ENCODE assay signal across 8 cellular contexts in the genomic region with DNA sequence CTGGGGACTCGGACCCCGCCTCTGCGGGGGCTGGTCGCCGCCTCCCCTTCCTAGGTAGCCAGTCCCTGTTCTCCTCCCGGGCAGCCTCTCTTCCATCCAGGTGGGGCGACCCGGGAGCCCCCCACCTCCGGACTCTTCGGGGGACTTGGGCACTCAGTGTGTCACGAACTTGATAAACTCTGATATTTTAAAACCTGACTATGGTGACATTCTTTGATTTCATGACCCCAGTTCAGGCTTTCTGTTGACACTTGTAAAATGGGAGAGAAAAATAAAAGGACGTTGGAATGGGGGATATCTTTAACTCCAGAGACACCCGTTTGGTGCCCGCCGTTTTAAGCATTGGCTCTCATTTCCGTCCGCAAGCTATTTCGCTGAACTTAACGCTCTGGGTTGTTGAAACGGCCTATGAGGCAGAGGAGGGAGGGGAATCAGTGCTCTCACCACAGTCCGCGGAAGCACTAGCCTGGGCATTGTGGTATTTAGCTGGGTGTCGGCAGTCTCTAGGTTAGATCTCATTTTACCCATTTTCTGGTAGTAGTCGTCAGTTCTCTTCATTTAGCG. TPM values are rescaled to one million over a fixed set of nuclear protein-coding genes. Genes with fewer than 3 reads are reported as not detected.
DNase-seq lines count a peak whose midpoint lies in the region; ATAC-seq and TF ChIP-seq lines count a peak whose summit lies in the region.

No MANE protein-coding gene starts in this region.

- H3K36me3 Mint-ChIP-seq in activated CD4-positive, alpha-beta T cell treated with anti-CD3 and anti-CD28 coated beads for 36 hours (ENCODE audit: low read depth): no peaks in the 10 kb centered on the region

- POLR2A ChIA-PET in activated CD4-positive, alpha-beta T cell treated with anti-CD3 and anti-CD28 coated beads for 36 hours (lab: Charles Lee): interaction anchor here (0.9 kb wide), 1 partner anchor 169 kb away, joined by 3 read pairs; a partner anchor contains a TSS

- no peak for TF ChIP-seq CTCF in lower leg skin (IDR thresholded peaks at IDR 0.05)

- peak; percentile 3 for DNase-seq in DMS79 treated with DMSO at 0.1 percent for 48 hours (lab: John Stamatoyannopoulos, UW)
- DNase-seq in DMS79 (lab: John Stamatoyannopoulos, UW): no peak
- peak; percentile 9 for DNase-seq in NCI-H1694 (lab: John Stamatoyannopoulos, UW)
- DNase-seq in activated CD4-positive, alpha-beta T cell treated with anti-CD3 and anti-CD28 coated beads for 36 hours: peak; percentile 71
- peak; percentile 77 for DNase-seq in dermis blood vessel endothelial cell
- DNase-seq in lower leg skin (ENCODE audit: low spot score in 2 of 2): peak; percentile 36 to 88
- peak; percentile 32 for DNase-seq in stimulated activated CD8-positive, alpha-beta memory T cell treated with anti-CD3 and anti-CD28 coated beads, Interleukin-12 subunit alpha, Interleukin-12 subunit beta, amount 100 ng/mL, for 1 hour (ENCODE audit: low read depth)

- 0 to 1% methylated on average over 22 to 25 of the region's 25 CpGs for WGBS in lower leg skin, 2 donors

- peak overlapping the region; percentile 69 for H3K4me3 ChIP-seq in lower leg skin (ENCODE audit: low read depth, poor library complexity, severe bottlenecking)

- H3K27me3 Mint-ChIP-seq in activated CD4-positive, alpha-beta T cell treated with anti-CD3 and anti-CD28 coated beads for 36 hours: no peaks in the 10 kb centered on the region

- peak overlapping the region; percentile 87 for H3K27ac Mint-ChIP-seq in activated CD4-positive, alpha-beta T cell treated with anti-CD3 and anti-CD28 coated beads for 36 hours

- TF ChIP-seq POLR2A in lower leg skin (IDR thresholded peaks at IDR 0.05): no peak

- peak; percentile 29 for ATAC-seq in HG02642 (IDR thresholded peaks at IDR 0.05; ENCODE audit: poor library complexity, unreplicated experiment)
- ATAC-seq in activated CD4-positive, alpha-beta T cell treated with anti-CD3 and anti-CD28 coated beads for 36 hours: no peak

- peak overlapping the region; percentile 90 for H3K4me3 Mint-ChIP-seq in activated CD4-positive, alpha-beta T cell treated with anti-CD3 and anti-CD28 coated beads for 36 hours

- peaks cover 33% of the 10 kb centered on the region for H3K4me1 Mint-ChIP-seq in activated CD4-positive, alpha-beta T cell treated with anti-CD3 and anti-CD28 coated beads for 36 hours

- no peaks in the 10 kb centered on the region for H3K9me3 Mint-ChIP-seq in activated CD4-positive, alpha-beta T cell treated with anti-CD3 and anti-CD28 coated beads for 36 hours (ENCODE audit: low read depth)

- CTCF ChIA-PET in activated CD4-positive, alpha-beta T cell treated with anti-CD3 and anti-CD28 coated beads for 36 hours (lab: Charles Lee): interaction anchor here (0.6 to 1.3 kb wide), 13 partner anchors 11 to 1437 kb away, joined by 3 to 7 read pairs (median 3); no protein-coding TSS in a partner anchor

- intact Hi-C loops in activated CD4-positive, alpha-beta T cell treated with anti-CD3 and anti-CD28 coated beads for 36 hours (cut with DNase I, micrococcal nuclease): loop anchor here (1.0 to 5.0 kb wide), 15 partner anchors 34 to 1048 kb away; a partner anchor contains a TSS
- intact Hi-C loops in lower leg skin (cut with DNase I; ENCODE audit: low total_unique reads): no loop called here

RNA-seq across cellular contexts. Expression of a gene that starts 0.7 kb away (rescaled TPM):
- 10 to 100 TPM; 27.1 to 32.2 TPM for total RNA-seq in activated CD4-positive, alpha-beta T cell treated with anti-CD3 and anti-CD28 coated beads for 36 hours
- total RNA-seq in dermis blood vessel endothelial cell (34.5 and 56.8 TPM in 2 replicates), lower leg skin (10 to 100 TPM; 32.3 to 36.3 (median 34.0) TPM)

RNA-seq across cellular contexts. Expression of a gene that starts 36.7 kb away (rescaled TPM):
- 100 to 1,000 TPM; 375 to 400 TPM for total RNA-seq in activated CD4-positive, alpha-beta T cell treated with anti-CD3 and anti-CD28 coated beads for 36 hours
- total RNA-seq in dermis blood vessel endothelial cell (495 and 622 TPM in 2 replicates), lower leg skin (10 to 100 TPM; 20.6 to 39.6 (median 24.1) TPM)

RNA-seq across cellular contexts. Expression of a gene that starts 55.4 kb away (rescaled TPM):
- total RNA-seq in activated CD4-positive, alpha-beta T cell treated with anti-CD3 and anti-CD28 coated beads for 36 hours: 10 to 100 TPM; 46.6 to 54.1 TPM
- total RNA-seq in dermis blood vessel endothelial cell (18.4 and 27.1 TPM in 2 replicates), lower leg skin (10 to 100 TPM; 19.6 to 21.4 (median 20.4) TPM)

Comparison
In these comparisons a context has a peak if more than half of its experiments do, and no peak if none do; other contexts are left out.
1. RNA of a gene that starts 36.7 kb away (total RNA-seq): 495 to 622 TPM in dermis blood vessel endothelial cell and 375 to 400 TPM in activated CD4-positive, alpha-beta T cell treated with anti-CD3 and anti-CD28 coated beads for 36 hours; 20.6 to 39.6 TPM in lower leg skin; every median in the first group is over 4 times any median in the second.